ENCODE assay signal across 1 cellular context in genomic region chr17:15651001-15651582, GRCh38.
TF ChIP-seq lines count a peak whose summit lies in the region.

No MANE protein-coding gene starts in this region.

TF ChIP-seq in K562, 482 proteins besides CTCF, POLR2A, EP300 and RAD21:
- TF ChIP-seq KDM5B (IDR thresholded peaks at IDR 0.05; ENCODE audit: insufficient replicate concordance, low read depth, low read length) (no peak), SNIP1 (IDR thresholded peaks at IDR 0.05; ENCODE audit: low read depth) (no peak), ZNF239 (CRISPR knock-in tag; IDR thresholded peaks at IDR 0.05) (no peak), ZNF347 (CRISPR knock-in tag; IDR thresholded peaks at IDR 0.05; ENCODE audit: low read depth) (no peak), POLR2G (IDR thresholded peaks at IDR 0.05; ENCODE audit: low read depth, low read length) (peak; percentile 46; the same call in 1 of the 2 replicates), RBFOX2 (IDR thresholded peaks at IDR 0.05; ENCODE audit: low read depth, low read length) (peak; percentile 55; the same call in 1 of the 2 replicates), RFX5 (IDR thresholded peaks at IDR 0.05; ENCODE audit: low read depth, low read length) (no peak)
